In genomic region chr11:1228921-1229451, GRCh38 we compare ENCODE assay signal across 29 cellular contexts. TPM values are rescaled to one million over a fixed set of nuclear protein-coding genes. Genes with fewer than 3 reads are reported as not detected.
DNase-seq lines count a peak whose midpoint lies in the region; ATAC-seq and TF ChIP-seq lines count a peak whose summit lies in the region.
"Had no signal": no experiment of that assay in that cellular context is flagged by ENCODE, and none has a peak within 500 bp of the region (broad histone marks: within the 10 kb centered on the region; RNA-seq: fewer than 3 reads in every experiment).

No MANE protein-coding gene starts in this region.

- no peaks in the 10 kb centered on the region for H3K27me3 Mint-ChIP-seq in type B pancreatic cell
- H3K27me3 Mint-ChIP-seq in stimulated activated naive B cell treated with anti-CD40 and anti-IgM and Interleukin-4, amounts not matched to agents 10 μg/mL and 1 μg/mL and 100 μg/mL, for 72 hours: peaks cover 3 to 9% of the 10 kb centered on the region in 2 donors
- H3K27me3 Mint-ChIP-seq: central memory CD8-positive, alpha-beta T cell had no signal

- intact Hi-C loops in Right ventricle myocardium inferior (cut with DNase I) (no loop called here), colonic mucosa (cut with DNase I) (no loop called here), left colon (cut with DNase I, micrococcal nuclease) (no loop called here)

- ATAC-seq in Right ventricle myocardium inferior (no peak), left colon (no peak), HG03432 (IDR thresholded peaks at IDR 0.05; ENCODE audit: unreplicated experiment) (no peak), HG03460 (IDR thresholded peaks at IDR 0.05; ENCODE audit: unreplicated experiment) (no peak)
- no peak for ATAC-seq in stimulated activated naive B cell treated with anti-CD40 and anti-IgM and Interleukin-4, amounts not matched to agents 10 μg/mL and 1 μg/mL and 100 μg/mL, for 72 hours (replicated peaks)
- ATAC-seq: activated CD8-positive, alpha-beta T cell treated with anti-CD3 and anti-CD28 coated beads, Interleukin-2, amount 10 ng/mL, durations not matched to agents 7 days and 5 days; HCT116; stimulated activated naive CD8-positive, alpha-beta T cell treated with anti-CD3 and anti-CD28 coated beads, Interleukin-15, Interleukin-2, amounts not matched to agents 100 U/mL and 50 U/mL, for 24 hours had no signal

- no peak for TF ChIP-seq CTCF in right atrium auricular region (IDR thresholded peaks at IDR 0.05)
- no peak for TF ChIP-seq CTCF in colonic mucosa (IDR thresholded peaks at IDR 0.05)
- TF ChIP-seq CTCF in type B pancreatic cell (conservative IDR thresholded peaks at IDR 0.05): no peak

- H3K27ac ChIP-seq in right atrium auricular region: no peak overlapping the region
- H3K27ac ChIP-seq in colonic mucosa: no peak overlapping the region
- H3K27ac ChIP-seq: neutrophil, prostate gland, thoracic aorta had no signal

- no peak overlapping the region for H3K4me3 Mint-ChIP-seq in type B pancreatic cell
- H3K4me3 Mint-ChIP-seq in stimulated activated naive B cell treated with anti-CD40 and anti-IgM and Interleukin-4, amounts not matched to agents 10 μg/mL and 1 μg/mL and 100 μg/mL, for 72 hours: no peak overlapping the region
- H3K4me3 Mint-ChIP-seq: activated CD8-positive, alpha-beta T cell treated with anti-CD3 and anti-CD28 coated beads, Interleukin-2, amount 10 ng/mL, durations not matched to agents 7 days and 5 days; central memory CD8-positive, alpha-beta T cell; T-helper 1 cell treated with Interleukin-12 subunit alpha and Interleukin-12 subunit beta and Interleukin-4 antibody, amounts not matched to agents 30 μg/mL and 1 μg/mL, for 36 hours had no signal

- no peak overlapping the region for H3K27ac Mint-ChIP-seq in type B pancreatic cell
- no peak overlapping the region for H3K27ac Mint-ChIP-seq in stimulated activated naive B cell treated with anti-CD40 and anti-IgM and Interleukin-4, amounts not matched to agents 10 μg/mL and 1 μg/mL and 100 μg/mL, for 72 hours
- H3K27ac Mint-ChIP-seq: activated CD8-positive, alpha-beta T cell treated with anti-CD3 and anti-CD28 coated beads, Interleukin-2, amount 10 ng/mL, durations not matched to agents 7 days and 5 days; T-helper 1 cell treated with Interleukin-12 subunit alpha and Interleukin-12 subunit beta and Interleukin-4 antibody, amounts not matched to agents 30 μg/mL and 1 μg/mL, for 36 hours had no signal

- no peak overlapping the region for H3K4me3 ChIP-seq in right atrium auricular region
- H3K4me3 ChIP-seq in colonic mucosa: no peak overlapping the region
- H3K4me3 ChIP-seq: prostate gland, thoracic aorta had no signal

- H3K27me3 ChIP-seq in right atrium auricular region (no peaks in the 10 kb centered on the region), colonic mucosa (no peaks in the 10 kb centered on the region)

- H3K36me3 ChIP-seq in right atrium auricular region (no peaks in the 10 kb centered on the region), colonic mucosa (no peaks in the 10 kb centered on the region)
- H3K36me3 ChIP-seq: neutrophil, prostate gland, thoracic aorta had no signal

- H3K9ac ChIP-seq in colonic mucosa (ENCODE audit: low read depth in 2 of 2, low read length in 2 of 2): no peak overlapping the region

- no peaks in the 10 kb centered on the region for H3K4me1 Mint-ChIP-seq in type B pancreatic cell (ENCODE audit: unreplicated experiment)
- H3K4me1 Mint-ChIP-seq in stimulated activated naive B cell treated with anti-CD40 and anti-IgM and Interleukin-4, amounts not matched to agents 10 μg/mL and 1 μg/mL and 100 μg/mL, for 72 hours: peaks cover 0 to 2% of the 10 kb centered on the region in 2 donors
- H3K4me1 Mint-ChIP-seq: central memory CD8-positive, alpha-beta T cell had no signal

- H3K9me3 ChIP-seq in right atrium auricular region (no peaks in the 10 kb centered on the region), colonic mucosa (no peaks in the 10 kb centered on the region)
- H3K9me3 ChIP-seq: neutrophil, prostate gland, thoracic aorta had no signal

- no peaks in the 10 kb centered on the region for H3K9me3 Mint-ChIP-seq in type B pancreatic cell
- H3K9me3 Mint-ChIP-seq in stimulated activated naive B cell treated with anti-CD40 and anti-IgM and Interleukin-4, amounts not matched to agents 10 μg/mL and 1 μg/mL and 100 μg/mL, for 72 hours: no peaks in the 10 kb centered on the region
- H3K9me3 Mint-ChIP-seq: central memory CD8-positive, alpha-beta T cell; T-helper 1 cell treated with Interleukin-12 subunit alpha and Interleukin-12 subunit beta and Interleukin-4 antibody, amounts not matched to agents 30 μg/mL and 1 μg/mL, for 36 hours had no signal

- H3K4me1 ChIP-seq in right atrium auricular region (no peaks in the 10 kb centered on the region), colonic mucosa (peaks cover 11% of the 10 kb centered on the region)
- H3K4me1 ChIP-seq: prostate gland had no signal

- DNase-seq in Right ventricle myocardium inferior (ENCODE audit: missing footprints) (peak; percentile 48), right atrium auricular region (ENCODE audit: low spot score) (no peak), colonic mucosa (peak; percentile 23), left colon (peak; percentile 10 to 26), type B pancreatic cell (ENCODE audit: extremely low spot score, unreplicated experiment) (peak; percentile 66)
- no peak for DNase-seq in stimulated activated naive B cell treated with anti-CD40 and anti-IgM and Interleukin-4, amounts not matched to agents 10 μg/mL and 1 μg/mL and 100 μg/mL, for 72 hours
- DNase-seq: activated CD4-positive, alpha-beta T cell treated with anti-CD3 and anti-CD28 coated beads for 1 hour; activated CD8-positive, alpha-beta T cell treated with anti-CD3 and anti-CD28 coated beads, Interleukin-2, amount 10 ng/mL, durations not matched to agents 7 days and 5 days; activated gamma-delta T cell treated with Interleukin-2 at 50 U/mL for 16 hours; DMS79 treated with DMSO at 0.1 percent for 48 hours; GF-D8; Karpas-422; NCI-H1436; NCI-H2081 treated with DMSO at 0.1 percent for 48 hours; NCI-H345; NCI-H748 treated with DMSO at 0.1 percent for 48 hours; stimulated activated naive CD8-positive, alpha-beta T cell treated with anti-CD3 and anti-CD28 coated beads, Interleukin-15, Interleukin-2, amounts not matched to agents 100 U/mL and 50 U/mL, for 24 hours had no signal

- H3K36me3 Mint-ChIP-seq in type B pancreatic cell: no peaks in the 10 kb centered on the region
- no peaks in the 10 kb centered on the region for H3K36me3 Mint-ChIP-seq in stimulated activated naive B cell treated with anti-CD40 and anti-IgM and Interleukin-4, amounts not matched to agents 10 μg/mL and 1 μg/mL and 100 μg/mL, for 72 hours

RNA-seq across cellular contexts. Expression of gene MUC5B, which starts 6.1 kb away (rescaled TPM):
- not detected for total RNA-seq in Right ventricle myocardium inferior
- not detected for total RNA-seq in right atrium auricular region
- 100 to 1,000 TPM; 285 to 655 TPM for total RNA-seq in colonic mucosa
- total RNA-seq in left colon: 100 to 1,000 TPM; 258 to 369 TPM
- total RNA-seq in type B pancreatic cell (ENCODE audit: low replicate concordance): 0.48 and 2.0 TPM in 2 replicates
- total RNA-seq: activated CD8-positive, alpha-beta T cell treated with anti-CD3 and anti-CD28 coated beads, Interleukin-2, amount 10 ng/mL, durations not matched to agents 7 days and 5 days; dermis microvascular lymphatic vessel endothelial cell; fibroblast of lung; kidney epithelial cell; RPMI7951; thoracic aorta had no signal

Comparison
In these comparisons a context has a peak if more than half of its experiments do, and no peak if none do; other contexts are left out.
1. DNase-seq: peak in Right ventricle myocardium inferior (single experiment), colonic mucosa (single experiment), left colon (2 of 2) and type B pancreatic cell (single experiment); none in right atrium auricular region (single experiment) and stimulated activated naive B cell treated with anti-CD40 and anti-IgM and Interleukin-4, amounts not matched to agents 10 μg/mL and 1 μg/mL and 100 μg/mL, for 72 hours (single experiment).
2. RNA of gene MUC5B, which starts 6.1 kb away (total RNA-seq): 285 to 655 TPM in colonic mucosa and 258 to 369 TPM in left colon; 0.48 to 2.0 TPM in type B pancreatic cell, not detected in Right ventricle myocardium inferior (single experiment) and not detected in right atrium auricular region; every median in the first group is over 10 times any median in the second.